In genomic region chr7:94394058-94394398, GRCh38 we compare ENCODE assay signal across 10 cellular contexts. TPM values are rescaled to one million over a fixed set of nuclear protein-coding genes. Genes with fewer than 3 reads are reported as not detected.
DNase-seq lines count a peak whose midpoint lies in the region; ATAC-seq, FAIRE-seq and TF ChIP-seq lines count a peak whose summit lies in the region.
"Had no signal": no experiment of that assay in that cellular context is flagged by ENCODE, and none has a peak within 500 bp of the region (broad histone marks: within the 10 kb centered on the region; RNA-seq: fewer than 3 reads in every experiment).

No MANE protein-coding gene starts in this region.

- TF ChIP-seq CTCF in liver (IDR thresholded peaks at IDR 0.05; ENCODE audit: low read depth, low read length, missing input control) (no peak), HepG2 (CRISPR knock-in tag; IDR thresholded peaks at IDR 0.05) (no peak), heart left ventricle (IDR thresholded peaks at IDR 0.05) (no peak), osteoblast (IDR thresholded peaks at IDR 0.05; ENCODE audit: extremely low read depth, low read depth, low read length) (no peak)

- ATAC-seq in HepG2, result no peak
- ATAC-seq in heart left ventricle, result peak; percentile 3 to 32 (median 16)
- ATAC-seq in HG02852 (IDR thresholded peaks at IDR 0.05; ENCODE audit: unreplicated experiment), result no peak
- ATAC-seq: naive thymus-derived CD4-positive, alpha-beta T cell had no signal

- no peak overlapping the region for H3K9ac ChIP-seq in liver (ENCODE audit: low read depth in 1 of 2, low read length in 2 of 2)
- no peak overlapping the region for H3K9ac ChIP-seq in HepG2 (ENCODE audit: insufficient read depth, low read depth, low read length)

- intact Hi-C loops in HepG2 (cut with micrococcal nuclease; ENCODE audit: unreplicated experiment), result no loop called here
- intact Hi-C loops in heart left ventricle (cut with DNase I), result loop anchor here in 8 of 10 donors (1.0 to 10.0 kb wide), 7 partner anchors 19 to 105 kb away; no protein-coding TSS in a partner anchor

- CTCF ChIA-PET in HepG2 (lab: Yijun Ruan, JAX; ENCODE audit: low intra/inter-chr PET ratio, low total read pairs), result interaction anchor here (1.6 kb wide), 1 partner anchor 104 kb away, joined by 4 read pairs; no protein-coding TSS in a partner anchor

- peaks cover 0 to 10% (median 0%) of the 10 kb centered on the region in 4 donors for H3K27me3 ChIP-seq in liver (ENCODE audit: control insufficient read depth in 4 of 4, insufficient read depth in 4 of 4, low read length in 3 of 4)
- no peaks in the 10 kb centered on the region; a peak in 1 of 5 replicates for H3K27me3 ChIP-seq in HepG2 (ENCODE audit: control insufficient read depth in 1 of 2, insufficient read depth in 2 of 2, low read length in 2 of 2)
- H3K27me3 ChIP-seq in heart left ventricle, result peaks cover 0 to 11% (median 2%) of the 10 kb centered on the region in 9 donors
- no peaks in the 10 kb centered on the region for H3K27me3 ChIP-seq in osteoblast (ENCODE audit: insufficient read depth, low read length)

- TF ChIP-seq EP300 in HepG2 (IDR thresholded peaks at IDR 0.05; ENCODE audit: low read depth in 2 of 2, low read length in 2 of 2) (no peak), HepG2 (CRISPR knock-in tag; IDR thresholded peaks at IDR 0.05; ENCODE audit: borderline replicate concordance) (no peak)

- H3K27ac ChIP-seq in liver (ENCODE audit: low read depth in 1 of 2, low read length in 2 of 2) (peak overlapping the region; percentile 40 to 48), HepG2 (ENCODE audit: extremely low read length, insufficient read depth, low read length) (no peak overlapping the region), heart left ventricle (peak overlapping the region; percentile 68 to 92 (median 84)), osteoblast (ENCODE audit: low read depth, low read length) (peak overlapping the region; percentile 99)

- TF ChIP-seq POLR2A in HepG2 (IDR thresholded peaks at IDR 0.05; ENCODE audit: insufficient read depth in 1 of 2, low read depth in 2 of 2, low read length in 2 of 2) (no peak), heart left ventricle (IDR thresholded peaks at IDR 0.05) (no peak), GM12892 (IDR thresholded peaks at IDR 0.05; ENCODE audit: low read depth, low read length) (no peak)

- no peak for TF ChIP-seq RAD21 in liver (IDR thresholded peaks at IDR 0.05)
- TF ChIP-seq RAD21 in HepG2 (CRISPR knock-in tag; IDR thresholded peaks at IDR 0.05), result no peak

- H3K9me3 ChIP-seq in liver (ENCODE audit: control insufficient read depth in 4 of 4, low read length in 3 of 4) (no peaks in the 10 kb centered on the region), HepG2 (ENCODE audit: low read length) (no peaks in the 10 kb centered on the region), heart left ventricle (no peaks in the 10 kb centered on the region), osteoblast (ENCODE audit: low read depth, low read length) (no peaks in the 10 kb centered on the region)

- H3K4me3 ChIP-seq in liver (ENCODE audit: low read depth in 1 of 3, low read length in 3 of 3) (peak overlapping the region in 1 of 3 donors; percentile 21), HepG2 (replicated peaks in 1 of 3; ENCODE audit: insufficient read depth in 1 of 3, low read depth in 2 of 3, low read length in 3 of 3) (no peak overlapping the region), heart left ventricle (peak overlapping the region in 11 of 12 donors; percentile 34 to 68 (median 61)), osteoblast (ENCODE audit: insufficient read depth, low read length) (peak overlapping the region; percentile 94)

- H3K79me2 ChIP-seq in HepG2 (ENCODE audit: insufficient read depth, low read length) (no peaks in the 10 kb centered on the region), osteoblast (ENCODE audit: insufficient read depth, low read length) (peaks cover 43% of the 10 kb centered on the region)

- WGBS in liver, result 13% methylated on average over 18 of the region's 18 CpGs
- 61% methylated on average over 12 of the region's 18 CpGs for WGBS in HepG2 (ENCODE audit: low lambda C conversion rate)
- 17 to 60% (median 20%) methylated on average over 1 to 18 of the region's 18 CpGs for WGBS in heart left ventricle, 4 donors

- H4K20me1 ChIP-seq in HepG2 (ENCODE audit: insufficient read depth, low read length) (no peaks in the 10 kb centered on the region), osteoblast (ENCODE audit: insufficient read depth, low read length) (peaks cover 40% of the 10 kb centered on the region)

- FAIRE-seq in HepG2 (lab: Jason Lieb, UNC) (no peak), GM12892 (lab: Jason Lieb, UNC) (no peak)

- H3K4me1 ChIP-seq in liver (ENCODE audit: control insufficient read depth in 4 of 4, insufficient read depth in 4 of 4, low read length in 3 of 4) (peaks cover 0 to 5% (median 2%) of the 10 kb centered on the region in 4 donors), HepG2 (ENCODE audit: insufficient read depth, low read length) (no peaks in the 10 kb centered on the region), heart left ventricle (peaks cover 0 to 23% (median 8%) of the 10 kb centered on the region in 12 donors), osteoblast (ENCODE audit: insufficient read depth, low read length) (peaks cover 34% of the 10 kb centered on the region)

- H3K36me3 ChIP-seq in liver (ENCODE audit: control insufficient read depth in 4 of 4, insufficient read depth in 3 of 4, low read depth in 1 of 4, low read length in 3 of 4), result no peaks in the 10 kb centered on the region
- no peaks in the 10 kb centered on the region for H3K36me3 ChIP-seq in HepG2 (replicated peaks in 1 of 2; ENCODE audit: control insufficient read depth in 1 of 2, insufficient read depth in 2 of 2, low read length in 2 of 2)
- H3K36me3 ChIP-seq in heart left ventricle, result peaks cover 0 to 18% (median 0%) of the 10 kb centered on the region in 9 donors
- peaks cover 38% of the 10 kb centered on the region for H3K36me3 ChIP-seq in osteoblast (ENCODE audit: insufficient read depth, low read length)

- POLR2A ChIA-PET in HepG2 (lab: Yijun Ruan, JAX), result no interaction called here

- BruUV-seq in HepG2 (replicated peaks; lab: Mats Ljungman, UMichigan), result no TSS peak

- no peak overlapping the region for H3K4me2 ChIP-seq in HepG2 (ENCODE audit: low read depth, low read length)
- H3K4me2 ChIP-seq in osteoblast (ENCODE audit: insufficient read depth, low read length), result peak overlapping the region; percentile 80

- in situ Hi-C loops in HepG2 (cut with HindIII; ENCODE audit: extremely low pct_ligation_motif_present, low pct_unique_long_range_greater_than_20kb), result loop anchor here (5.0 kb wide), 1 partner anchor 97 kb away; no protein-coding TSS in a partner anchor

- no peak overlapping the region for H2AFZ ChIP-seq in HepG2 (ENCODE audit: low read length)
- H2AFZ ChIP-seq in osteoblast (ENCODE audit: low read length), result no peak overlapping the region

- DNase-seq in HepG2 (ENCODE audit: low spot score) (no peak), heart left ventricle (peak in 4 of 5 donors; percentile 22 to 60 (median 36)), osteoblast (ENCODE audit: insufficient read length, low spot score, missing footprints) (no peak), NCI-H1436 treated with DMSO at 0.1 percent for 48 hours (lab: John Stamatoyannopoulos, UW) (no peak), NCI-H2081 treated with DMSO at 0.1 percent for 48 hours (lab: John Stamatoyannopoulos, UW) (no peak), GM12892 (ENCODE audit: insufficient read length) (no peak)
- DNase-seq: CD4-positive, alpha-beta T cell had no signal

TF ChIP-seq in liver, 16 proteins besides CTCF, POLR2A, EP300 and RAD21 (continues in another document):
- TF ChIP-seq SP1 (IDR thresholded peaks at IDR 0.05) (no peak), FOXA1 (IDR thresholded peaks at IDR 0.05) (no peak), JUND (IDR thresholded peaks at IDR 0.05) (no peak), ATF3 (IDR thresholded peaks at IDR 0.05) (no peak)

TF ChIP-seq in HepG2, 621 proteins besides CTCF, POLR2A, EP300 and RAD21 (continues in another document):
- TF ChIP-seq HCFC1 (IDR thresholded peaks at IDR 0.05; ENCODE audit: low read depth, low read length) (no peak), CHD2 (IDR thresholded peaks at IDR 0.05; ENCODE audit: low read depth, low read length) (no peak), TEF (CRISPR knock-in tag; IDR thresholded peaks at IDR 0.05) (no peak)

RNA-seq across cellular contexts. Expression of gene COL1A2, which starts 0.7 kb away (rescaled TPM):
- total RNA-seq in liver (10 to 100 TPM; 35.0 to 86.2 TPM), HepG2 (2016; rRNA removed; fragmentation: Illumina TruSeq; extraction: Trizol) (not detected in 2 replicates), heart left ventricle (100 to 1,000 TPM in 5 of 9 donors, 10 to 100 TPM in 4; 65.7 to 615 (median 104) TPM), osteoblast (8,305 and 11,912 TPM in 2 replicates)
- polyA plus RNA-seq in liver (10 to 100 TPM; 11.5 to 49.1 TPM), HepG2 (2011; rRNA removed) (not detected in 2 replicates), heart left ventricle (100 to 1,000 TPM in 1 of 2 donors, 10 to 100 TPM in 1; 33.1 to 141 TPM)
- not detected in 2 replicates for total RNA-seq in HepG2 (2016; cell fraction: cytosol; rRNA removed; fragmentation: Illumina TruSeq; extraction: Trizol; ENCODE audit: low read depth)
- not detected in 2 replicates for total RNA-seq in HepG2 (2016; cell fraction: insoluble cytoplasmic fraction; rRNA removed; fragmentation: Illumina TruSeq; extraction: Trizol)
- total RNA-seq in HepG2 (2016; cell fraction: membrane; rRNA removed; fragmentation: Illumina TruSeq; extraction: Trizol), result not detected in 2 replicates
- total RNA-seq in HepG2 (2016; cell fraction: nucleus; rRNA removed; fragmentation: Illumina TruSeq; extraction: Trizol), result not detected in 2 replicates
- polyA plus RNA-seq in HepG2 (2011; cell fraction: cytosol; rRNA removed), result not detected in 2 replicates
- polyA plus RNA-seq in HepG2 (2011; cell fraction: nucleus; rRNA removed), result not detected in 2 replicates
- not detected in 2 replicates for polyA plus RNA-seq in HepG2 (2012)
- polyA plus RNA-seq in HepG2 (2016; cell fraction: cytosol; fragmentation: Illumina TruSeq; extraction: Trizol; ENCODE audit: low read depth), result not detected in 2 replicates
- not detected in 2 replicates for polyA plus RNA-seq in HepG2 (2016; cell fraction: insoluble cytoplasmic fraction; fragmentation: Illumina TruSeq; extraction: Trizol; ENCODE audit: low read depth)
- not detected in 2 replicates for polyA plus RNA-seq in HepG2 (2016; cell fraction: membrane; fragmentation: Illumina TruSeq; extraction: Trizol; ENCODE audit: low read depth)
- not detected in 2 replicates for polyA plus RNA-seq in HepG2 (2016; cell fraction: nucleus; fragmentation: Illumina TruSeq; extraction: Trizol; ENCODE audit: insufficient read depth, low read depth)
- 0.07 TPM in 1 of 2 replicates, not detected in the other for polyA minus RNA-seq in HepG2 (2011; rRNA and poly(A)+ RNA removed; ENCODE audit: low replicate concordance)
- not detected in 2 replicates for polyA minus RNA-seq in HepG2 (2011; cell fraction: cytosol; rRNA and poly(A)+ RNA removed)
- polyA minus RNA-seq in HepG2 (2011; cell fraction: nucleus; rRNA and poly(A)+ RNA removed), result not detected in 2 replicates
- polyA plus RNA-seq in GM12892 (2012; ENCODE audit: missing spikeins), result not detected
- polyA plus RNA-seq: naive thymus-derived CD4-positive, alpha-beta T cell had no signal

Comparison
In these comparisons a context has a peak if more than half of its experiments do, and no peak if none do; other contexts are left out.
1. RNA of gene COL1A2, which starts 0.7 kb away (total RNA-seq): 8,305 to 11,912 TPM in osteoblast, 65.7 to 615 TPM in heart left ventricle and 35.0 to 86.2 TPM in liver; not detected in HepG2; every median in the first group is over 10 times any median in the second.
2. H3K4me3 ChIP-seq: peak in heart left ventricle (11 of 12) and osteoblast (single experiment); none in HepG2 (0 of 3).
3. ATAC-seq: peak in heart left ventricle (4 of 4); none in HepG2 (single experiment) and HG02852 (single experiment).
4. DNase-seq: peak in heart left ventricle (4 of 5); none in HepG2 (single experiment), osteoblast (single experiment), NCI-H1436 treated with DMSO at 0.1 percent for 48 hours (single experiment), NCI-H2081 treated with DMSO at 0.1 percent for 48 hours (single experiment) and GM12892 (single experiment).